11 cellular contexts compared by ENCODE assay signal in the genomic region with DNA sequence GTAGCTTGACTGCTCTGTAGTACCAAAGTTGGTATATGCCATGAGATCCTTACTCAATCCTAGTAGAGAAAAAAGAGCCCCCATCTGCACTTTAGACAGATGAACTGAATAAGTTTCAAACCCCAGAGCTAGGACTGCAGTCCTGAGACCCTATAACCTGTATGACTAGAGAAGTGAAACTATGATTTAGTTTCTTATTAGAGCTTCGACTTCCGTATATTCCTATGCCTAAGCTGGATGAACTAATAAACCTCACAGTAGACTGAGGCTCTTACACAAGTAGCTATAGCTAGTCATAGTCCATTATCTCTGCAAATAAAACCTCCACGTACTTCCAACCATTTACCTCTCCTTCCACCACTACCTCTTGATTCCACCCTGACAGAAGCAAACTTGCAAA. TPM values are rescaled to one million over a fixed set of nuclear protein-coding genes. Genes with fewer than 3 reads are reported as not detected.
DNase-seq lines count a peak whose midpoint lies in the region; ATAC-seq and TF ChIP-seq lines count a peak whose summit lies in the region.
"Had no signal": no experiment of that assay in that cellular context is flagged by ENCODE, and none has a peak within 500 bp of the region (broad histone marks: within the 10 kb centered on the region; RNA-seq: fewer than 3 reads in every experiment).

No MANE protein-coding gene starts in this region.

- peak overlapping the region; percentile 41 for H3K4me2 ChIP-seq in SU-DHL-6 (ENCODE audit: low read depth, low read length, poor library complexity, severe bottlenecking)

- TF ChIP-seq CTCF in SU-DHL-6 (IDR thresholded peaks at IDR 0.05; ENCODE audit: insufficient read depth, low read length, poor library complexity, severe bottlenecking) = no peak

- no peak overlapping the region for H3K9ac ChIP-seq in SU-DHL-6 (ENCODE audit: low read length)

- no peaks in the 10 kb centered on the region for H4K20me1 ChIP-seq in SU-DHL-6 (ENCODE audit: low read depth, low read length)

- ATAC-seq in GM18858 (IDR thresholded peaks at IDR 0.05; ENCODE audit: unreplicated experiment) = peak; percentile 83
- peak; percentile 84 for ATAC-seq in GM21619 (IDR thresholded peaks at IDR 0.05; ENCODE audit: unreplicated experiment)
- peak; percentile 95 for ATAC-seq in HG03159 (IDR thresholded peaks at IDR 0.05; ENCODE audit: unreplicated experiment)

- no peak overlapping the region for H3K27ac ChIP-seq in SU-DHL-6 (ENCODE audit: low read depth, low read length)

- no peaks in the 10 kb centered on the region for H3K9me2 ChIP-seq in SU-DHL-6 (replicated peaks; ENCODE audit: insufficient read depth, low read length)

- H3K4me3 ChIP-seq in SU-DHL-6 (ENCODE audit: insufficient read depth, low read length, poor library complexity, severe bottlenecking) = no peak overlapping the region

- H2AFZ ChIP-seq in SU-DHL-6 (ENCODE audit: low read depth, low read length, severe bottlenecking) = no peak overlapping the region

- DNase-seq in Kasumi-1 (lab: John Stamatoyannopoulos, UW) (no peak), SHP77 treated with DMSO at 0.1 percent for 48 hours (lab: John Stamatoyannopoulos, UW) (no peak), SK-N-DZ (ENCODE audit: low spot score) (no peak), GM19240 (ENCODE audit: insufficient read length, low spot score) (no peak)
- DNase-seq: activated CD4-positive, alpha-beta T cell treated with anti-CD3 and anti-CD28 coated beads for 4 hours; stimulated activated CD4-positive, alpha-beta T cell treated with anti-CD3 and anti-CD28 coated beads, Interleukin-4, amount 100 ng/mL, for 4 hours; trophoblast cell had no signal

- H3F3A ChIP-seq in SU-DHL-6 (ENCODE audit: insufficient read depth) = peaks cover 4% of the 10 kb centered on the region

- no peaks in the 10 kb centered on the region for H3K79me2 ChIP-seq in SU-DHL-6 (ENCODE audit: insufficient read depth, low read length)

- H3K9me3 ChIP-seq in SU-DHL-6 (ENCODE audit: insufficient read depth, low read length) = no peaks in the 10 kb centered on the region

- no peaks in the 10 kb centered on the region for H3K27me3 ChIP-seq in SU-DHL-6 (ENCODE audit: low read length)

- H3K36me3 ChIP-seq in SU-DHL-6 (ENCODE audit: low read length) = no peaks in the 10 kb centered on the region

RNA-seq across cellular contexts. Expression of a gene that starts 6.3 kb away (rescaled TPM):
- 8.3 and 8.4 TPM in 2 replicates for polyA plus RNA-seq in SK-N-DZ (2014; cell fraction: cytosol; rRNA removed)
- polyA plus RNA-seq in SK-N-DZ (2014; cell fraction: nucleus; rRNA removed) = 15.2 and 21.5 TPM in 2 replicates
